10 cellular contexts compared by ENCODE assay signal in the genomic region with DNA sequence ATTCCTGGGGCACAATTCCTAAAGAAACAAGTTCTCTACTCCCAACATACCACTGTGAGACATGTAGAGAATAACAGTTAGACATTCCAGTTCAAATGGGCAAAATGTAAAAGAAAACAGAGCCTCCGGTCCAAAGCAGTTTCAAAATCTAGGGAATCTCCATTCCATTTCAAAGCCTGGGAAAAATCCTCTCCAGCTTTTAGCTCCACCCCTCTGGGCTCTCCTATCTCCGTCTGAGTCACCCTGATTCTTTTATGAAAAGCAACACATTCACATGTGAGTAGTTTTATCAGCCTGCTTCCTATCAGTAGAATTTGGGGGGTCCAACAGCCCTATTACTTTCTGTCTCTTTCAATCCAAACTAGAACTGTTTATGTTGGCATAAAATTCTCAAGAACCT. TPM values are rescaled to one million over a fixed set of nuclear protein-coding genes. Genes with fewer than 3 reads are reported as not detected.
A peak's percentile ranks its signal among the peaks of the same experiment; 100 is the strongest.
DNase-seq lines count a peak whose midpoint lies in the region; ATAC-seq lines count a peak whose summit lies in the region.
"Had no signal": no experiment of that assay in that cellular context is flagged by ENCODE, and none has a peak within 500 bp of the region (broad histone marks: within the 10 kb centered on the region; RNA-seq: fewer than 3 reads in every experiment).

No MANE protein-coding gene starts in this region.

- H3K27ac Mint-ChIP-seq in naive thymus-derived CD8-positive, alpha-beta T cell: peak overlapping the region in 4 of 10 donors; percentile 0 to 27 (median 12)

- H3K27me3 Mint-ChIP-seq in naive thymus-derived CD8-positive, alpha-beta T cell: no peaks in the 10 kb centered on the region

- H3K9me3 Mint-ChIP-seq in naive thymus-derived CD8-positive, alpha-beta T cell: peaks cover 0 to 7% (median 0%) of the 10 kb centered on the region in 9 donors

- POLR2A ChIA-PET in naive thymus-derived CD8-positive, alpha-beta T cell (lab: Charles Lee): no interaction called here

- H3K27me3 ChIP-seq in BLaER1: no peaks in the 10 kb centered on the region

- H3K4me3 Mint-ChIP-seq in naive thymus-derived CD8-positive, alpha-beta T cell: peak overlapping the region in 6 of 10 donors; percentile 4 to 66 (median 38)

- H3K36me3 ChIP-seq in BLaER1: peaks cover 48% of the 10 kb centered on the region

- ATAC-seq in naive thymus-derived CD8-positive, alpha-beta T cell: no peak

- peaks cover 82% of the 10 kb centered on the region for H4K20me1 ChIP-seq in BLaER1

- H3K4me1 Mint-ChIP-seq in naive thymus-derived CD8-positive, alpha-beta T cell: peaks cover 46 to 95% (median 92%) of the 10 kb centered on the region in 4 donors

- peaks cover 35% of the 10 kb centered on the region for H3K4me1 ChIP-seq in BLaER1

- H3K9me3 ChIP-seq in BLaER1: peaks cover 20% of the 10 kb centered on the region

- 0 out of 2 replicates have a peak overlapping the region, but pooled peaks have one; percentile 15 for H3K4me2 ChIP-seq in BLaER1

- peaks cover 0 to 17% (median 16%) of the 10 kb centered on the region in 3 donors for H3K36me3 Mint-ChIP-seq in naive thymus-derived CD8-positive, alpha-beta T cell

- H3K4me3 ChIP-seq in BLaER1: no peak overlapping the region

- DNase-seq in LHCN-M2 (ENCODE audit: low read depth) (peak; percentile 44), dermis microvascular lymphatic vessel endothelial cell (ENCODE audit: low read depth in 2 of 2) (peak; percentile 47 to 83), NCI-H2107 treated with DMSO at 0.1 percent for 48 hours (lab: John Stamatoyannopoulos, UW; ENCODE audit: unreplicated experiment) (no peak), NCI-H345 (lab: John Stamatoyannopoulos, UW) (no peak), NCI-H1417 (lab: John Stamatoyannopoulos, UW) (no peak)
- no peak for DNase-seq in naive thymus-derived CD8-positive, alpha-beta T cell
- no peak for DNase-seq in activated CD4-positive, alpha-beta T cell treated with anti-CD3 and anti-CD28 coated beads, Interleukin-2, amount 50 U/mL, for 1 hour
- DNase-seq: NCI-H1105; stimulated activated CD4-positive, alpha-beta T cell treated with anti-CD3 and anti-CD28 coated beads, Interleukin-4, amount 100 ng/mL, for 1 hour had no signal

- no peak overlapping the region for H3K27ac ChIP-seq in BLaER1

- no peak overlapping the region for H3K9ac ChIP-seq in BLaER1

RNA-seq across cellular contexts. Expression of gene CSNK2A1, which starts 3.7 kb away (rescaled TPM):
- total RNA-seq in LHCN-M2 (2014; rRNA removed): 116 and 137 TPM in 2 replicates
- 50.2 TPM for polyA plus RNA-seq in LHCN-M2 (2012)
- 76.4 and 87.4 TPM in 2 replicates for total RNA-seq in dermis microvascular lymphatic vessel endothelial cell
- 10 to 100 TPM; 91.8 to 93.8 TPM for total RNA-seq in naive thymus-derived CD8-positive, alpha-beta T cell
- 10 to 100 TPM; 49.6 to 52.0 (median 49.7) TPM for polyA plus RNA-seq in naive thymus-derived CD8-positive, alpha-beta T cell

Comparison
In these comparisons a context has a peak if more than half of its experiments do, and no peak if none do; other contexts are left out.
1. DNase-seq: peak in LHCN-M2 (single experiment) and dermis microvascular lymphatic vessel endothelial cell (2 of 2); none in naive thymus-derived CD8-positive, alpha-beta T cell (0 of 10), NCI-H2107 treated with DMSO at 0.1 percent for 48 hours (single experiment), NCI-H345 (single experiment), activated CD4-positive, alpha-beta T cell treated with anti-CD3 and anti-CD28 coated beads, Interleukin-2, amount 50 U/mL, for 1 hour (single experiment) and NCI-H1417 (0 of 3).